In the genomic region with DNA sequence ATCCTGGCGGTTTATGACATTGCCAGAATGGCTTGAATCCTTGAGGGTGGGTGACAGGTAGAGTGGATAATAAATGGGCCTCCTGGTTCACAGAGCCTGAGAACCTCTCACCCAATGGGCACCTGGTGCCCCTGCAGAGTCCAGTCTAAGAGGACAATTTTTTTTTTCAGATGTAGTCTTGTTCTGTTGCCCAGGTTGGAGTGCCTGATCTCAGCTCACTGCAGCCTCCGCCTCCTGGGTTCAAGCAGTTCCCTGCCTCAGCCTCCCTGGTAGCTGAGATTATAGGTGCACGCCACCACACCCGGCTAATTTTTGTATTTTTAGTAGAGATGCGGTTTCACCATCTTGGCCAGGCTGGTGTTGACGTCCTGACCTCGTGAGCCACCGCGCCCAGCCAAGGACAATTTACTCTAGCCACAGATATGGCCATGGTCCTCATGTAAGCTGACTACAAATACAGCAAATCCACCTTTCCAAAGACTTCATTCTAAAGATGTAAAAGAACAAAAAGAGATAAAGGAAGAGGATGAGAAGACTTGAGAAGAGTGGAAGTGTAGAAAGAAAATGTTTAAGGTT, we compare ENCODE assay signal across 10 cellular contexts. TPM values are rescaled to one million over a fixed set of nuclear protein-coding genes. Genes with fewer than 3 reads are reported as not detected.
DNase-seq lines count a peak whose midpoint lies in the region; ATAC-seq, FAIRE-seq and TF ChIP-seq lines count a peak whose summit lies in the region.
"Had no signal": no experiment of that assay in that cellular context is flagged by ENCODE, and none has a peak within 500 bp of the region (broad histone marks: within the 10 kb centered on the region; RNA-seq: fewer than 3 reads in every experiment).

No MANE protein-coding gene starts in this region.

- H3K4me1 ChIP-seq in BLaER1, result peaks cover 17% of the 10 kb centered on the region
- peaks cover 71% of the 10 kb centered on the region for H3K4me1 ChIP-seq in SJSA1 (replicated peaks)
- H3K4me1 ChIP-seq in right cardiac atrium (ENCODE audit: control insufficient read depth, insufficient read depth, low read length), result peaks cover 34% of the 10 kb centered on the region
- peaks cover 27% of the 10 kb centered on the region for H3K4me1 ChIP-seq in psoas muscle
- H3K4me1 ChIP-seq in pancreas, result peaks cover 0 to 10% (median 0%) of the 10 kb centered on the region in 3 donors

- DNase-seq in SJSA1 (ENCODE audit: low read depth in 1 of 2, low spot score in 2 of 2) (no peak), right cardiac atrium (no peak), psoas muscle (no peak), dermis blood vessel endothelial cell (no peak), OCI-M2 (lab: John Stamatoyannopoulos, UW; ENCODE audit: unreplicated experiment) (no peak), pancreas (no peak)
- DNase-seq: NCI-H69 had no signal

- peak overlapping the region; percentile 63 for H3K4me2 ChIP-seq in BLaER1

- 78% methylated on average over 9 of the region's 9 CpGs for WGBS in right cardiac atrium
- 78 to 90% (median 80%) methylated on average over 9 of the region's 9 CpGs for WGBS in psoas muscle, 3 donors
- 71 to 80% methylated on average over 9 of the region's 9 CpGs for WGBS in pancreas, 2 donors

- no peaks in the 10 kb centered on the region for H3K27me3 ChIP-seq in BLaER1
- H3K27me3 ChIP-seq in SJSA1 (replicated peaks), result no peaks in the 10 kb centered on the region
- no peaks in the 10 kb centered on the region for H3K27me3 ChIP-seq in right cardiac atrium (ENCODE audit: control insufficient read depth, insufficient read depth)
- peaks cover 0 to 18% (median 5%) of the 10 kb centered on the region in 3 donors for H3K27me3 ChIP-seq in psoas muscle (ENCODE audit: insufficient read depth in 3 of 3, low read length in 2 of 3)
- H3K27me3 ChIP-seq in pancreas, result no peaks in the 10 kb centered on the region

- H3K36me3 ChIP-seq in BLaER1 (no peaks in the 10 kb centered on the region), SJSA1 (peaks cover 31% of the 10 kb centered on the region), psoas muscle (ENCODE audit: insufficient read depth in 1 of 2, low read depth in 1 of 2) (no peaks in the 10 kb centered on the region), pancreas (no peaks in the 10 kb centered on the region)

- H3K27ac ChIP-seq in BLaER1 (no peak overlapping the region), SJSA1 (peak overlapping the region; percentile 90), right cardiac atrium (ENCODE audit: low read length) (peak overlapping the region; percentile 98), psoas muscle (peak overlapping the region; percentile 73), pancreas (peak overlapping the region in 1 of 4 donors; percentile 73)

- H3K4me3 ChIP-seq in BLaER1, result no peak overlapping the region
- no peak overlapping the region for H3K4me3 ChIP-seq in SJSA1
- no peak overlapping the region for H3K4me3 ChIP-seq in right cardiac atrium (ENCODE audit: low read length)
- peak overlapping the region; percentile 25 for H3K4me3 ChIP-seq in psoas muscle
- no peak overlapping the region for H3K4me3 ChIP-seq in pancreas

- H3K9me3 ChIP-seq in BLaER1, result peaks cover 25% of the 10 kb centered on the region
- H3K9me3 ChIP-seq in SJSA1 (replicated peaks), result peaks cover 7% of the 10 kb centered on the region
- no peaks in the 10 kb centered on the region for H3K9me3 ChIP-seq in right cardiac atrium (ENCODE audit: control insufficient read depth, low read length)
- no peaks in the 10 kb centered on the region for H3K9me3 ChIP-seq in psoas muscle
- H3K9me3 ChIP-seq in pancreas, result no peaks in the 10 kb centered on the region

- ATAC-seq in right cardiac atrium, result no peak
- ATAC-seq in psoas muscle, result no peak
- ATAC-seq in HG03378 (IDR thresholded peaks at IDR 0.05; ENCODE audit: unreplicated experiment), result no peak
- ATAC-seq in pancreas, result no peak
- ATAC-seq: HCT116 had no signal

- no peak overlapping the region for H3K9ac ChIP-seq in BLaER1

- H4K20me1 ChIP-seq in BLaER1, result no peaks in the 10 kb centered on the region

- FAIRE-seq in pancreas (lab: Jason Lieb, UNC), result no peak

- no peak for TF ChIP-seq CTCF in psoas muscle (IDR thresholded peaks at IDR 0.05)
- no peak for TF ChIP-seq CTCF in pancreas (IDR thresholded peaks at IDR 0.05)

- intact Hi-C loops in right cardiac atrium (cut with DNase I) (loop anchor here in 1 of 4 donors (10.0 kb wide), 1 partner anchor 75 kb away; no protein-coding TSS in a partner anchor), psoas muscle (cut with DNase I) (no loop called here), pancreas (cut with DNase I) (no loop called here)

RNA-seq across cellular contexts. Expression of a gene that starts 33.0 kb away (rescaled TPM):
- total RNA-seq in SJSA1 (2014; rRNA removed; shearing (Covaris generic)), result 677 and 741 TPM in 2 replicates
- 100 to 1,000 TPM in 3 of 4 donors, 10 to 100 TPM in 1; 84.7 to 268 (median 123) TPM for total RNA-seq in right cardiac atrium
- 101 TPM for polyA plus RNA-seq in right cardiac atrium
- 10 to 100 TPM; 49.1 to 64.0 (median 59.9) TPM for total RNA-seq in psoas muscle
- polyA plus RNA-seq in psoas muscle, result 10 to 100 TPM; 25.8 to 84.5 (median 37.9) TPM
- total RNA-seq in dermis blood vessel endothelial cell, result 1,112 and 1,320 TPM in 2 replicates
- total RNA-seq in pancreas, result 100 to 1,000 TPM in 1 of 6 donors, 10 to 100 TPM in 5; 18.4 to 130 (median 46.9) TPM
- polyA plus RNA-seq in pancreas, result 10 to 100 TPM; 37.0 to 46.6 TPM

RNA-seq across cellular contexts. Expression of a gene that starts 33.1 kb away (rescaled TPM):
- 489 and 591 TPM in 2 replicates for total RNA-seq in SJSA1 (2014; rRNA removed; shearing (Covaris generic))
- total RNA-seq in right cardiac atrium (100 to 1,000 TPM in 3 of 4 donors, 10 to 100 TPM in 1; 91.9 to 267 (median 118) TPM), psoas muscle (100 to 1,000 TPM in 2 of 4 donors, 10 to 100 TPM in 2; 87.3 to 127 (median 110) TPM), dermis blood vessel endothelial cell (1,485 and 1,882 TPM in 2 replicates), pancreas (100 to 1,000 TPM in 2 of 6 donors, 10 to 100 TPM in 4; 20.7 to 167 (median 51.7) TPM)
- polyA plus RNA-seq in right cardiac atrium (69.8 TPM), psoas muscle (100 to 1,000 TPM in 1 of 3 donors, 10 to 100 TPM in 2; 39.0 to 115 (median 60.2) TPM), pancreas (10 to 100 TPM; 22.5 to 35.0 TPM)
